Comparison of ENCODE assay signal across 17 cellular contexts in genomic region chr16:14362774-14363371, GRCh38.
DNase-seq lines count a peak whose midpoint lies in the region; ATAC-seq, FAIRE-seq and TF ChIP-seq lines count a peak whose summit lies in the region.
"Had no signal": no experiment of that assay in that cellular context is flagged by ENCODE, and none has a peak within 500 bp of the region (broad histone marks: within the 10 kb centered on the region; RNA-seq: fewer than 3 reads in every experiment).

No MANE protein-coding gene starts in this region.

- no peak for FAIRE-seq in pancreas (lab: Jason Lieb, UNC)
- FAIRE-seq: G401.6 had no signal

- intact Hi-C loops in PC-3 (cut with micrococcal nuclease), result no loop called here
- intact Hi-C loops in esophagus muscularis mucosa (cut with DNase I), result loop anchor here (5.0 kb wide), 1 partner anchor 61 kb away; no protein-coding TSS in a partner anchor
- intact Hi-C loops in pancreas (cut with DNase I), result no loop called here

- peak overlapping the region; percentile 4 for H4K91ac ChIP-seq in trophoblast cell (ENCODE audit: low read depth, low read length)

- H2AK5ac ChIP-seq in trophoblast cell (ENCODE audit: low read length), result no peak overlapping the region

- H3K36me3 ChIP-seq in PC-3 (ENCODE audit: low read depth, low read length) (no peaks in the 10 kb centered on the region), esophagus muscularis mucosa (no peaks in the 10 kb centered on the region), trophoblast cell (ENCODE audit: control insufficient read depth in 1 of 2, insufficient read depth in 2 of 2, low read length in 2 of 2) (no peaks in the 10 kb centered on the region), pancreas (no peaks in the 10 kb centered on the region)
- H3K36me3 ChIP-seq: BE2C, thyroid gland had no signal

- no peak overlapping the region for H3K18ac ChIP-seq in trophoblast cell (ENCODE audit: low read length)

- no peak overlapping the region for H4K12ac ChIP-seq in trophoblast cell (ENCODE audit: low read depth, low read length)

- H3F3A ChIP-seq in PC-3 (ENCODE audit: low read length, unreplicated experiment), result no peaks in the 10 kb centered on the region

- TF ChIP-seq POLR2A in esophagus muscularis mucosa (IDR thresholded peaks at IDR 0.05; ENCODE audit: low read depth), result no peak

- no peak overlapping the region for H3K4ac ChIP-seq in trophoblast cell (ENCODE audit: low read depth, low read length)

- H2AFZ ChIP-seq in PC-3 (ENCODE audit: low read length) (peak overlapping the region; percentile 50; the same call in 1 of the 2 replicates), trophoblast cell (ENCODE audit: insufficient read depth, low read length, poor library complexity) (no peak overlapping the region)

- H3K79me2 ChIP-seq in PC-3 (ENCODE audit: low read length) (no peaks in the 10 kb centered on the region), trophoblast cell (ENCODE audit: control insufficient read depth, insufficient read depth, low read length, poor library complexity) (no peaks in the 10 kb centered on the region)

- H4K8ac ChIP-seq in trophoblast cell (ENCODE audit: low read depth, low read length), result no peak overlapping the region

- peak overlapping the region; percentile 32 for H3K4me3 ChIP-seq in AG04449 (ENCODE audit: low read depth, low read length)
- H3K4me3 ChIP-seq in PC-3 (ENCODE audit: low read length), result no peak overlapping the region
- peak overlapping the region; percentile 33 to 52 (median 44) for H3K4me3 ChIP-seq in esophagus muscularis mucosa
- H3K4me3 ChIP-seq in trophoblast cell (ENCODE audit: low read depth, low read length), result no peak overlapping the region
- no peak overlapping the region for H3K4me3 ChIP-seq in pancreas
- H3K4me3 ChIP-seq: thyroid gland had no signal

- no peak overlapping the region for H3K23ac ChIP-seq in trophoblast cell (ENCODE audit: low read length)

- H3K27me3 ChIP-seq in PC-3 (ENCODE audit: low read length), result no peaks in the 10 kb centered on the region
- H3K27me3 ChIP-seq in esophagus muscularis mucosa, result no peaks in the 10 kb centered on the region
- H3K27me3 ChIP-seq in trophoblast cell (ENCODE audit: insufficient read depth, low read length), result no peaks in the 10 kb centered on the region
- H3K27me3 ChIP-seq in pancreas, result no peaks in the 10 kb centered on the region
- H3K27me3 ChIP-seq: BE2C, thyroid gland had no signal

- no peak overlapping the region for H3K27ac ChIP-seq in PC-3 (ENCODE audit: low read length)
- peak overlapping the region; percentile 54 to 79 (median 74) for H3K27ac ChIP-seq in esophagus muscularis mucosa (replicated peaks in 1 of 4)
- H3K27ac ChIP-seq in trophoblast cell (ENCODE audit: low read depth, low read length), result no peak overlapping the region
- no peak overlapping the region for H3K27ac ChIP-seq in pancreas
- H3K27ac ChIP-seq: thyroid gland had no signal

- no peak overlapping the region for H3K14ac ChIP-seq in trophoblast cell (ENCODE audit: low read length)

- no peak overlapping the region for H2BK5ac ChIP-seq in trophoblast cell (ENCODE audit: low read depth, low read length, poor library complexity)

- H4K20me1 ChIP-seq in PC-3 (ENCODE audit: low read length), result no peaks in the 10 kb centered on the region

- TF ChIP-seq EP300 in esophagus muscularis mucosa (IDR thresholded peaks at IDR 0.05), result no peak

- H3K79me1 ChIP-seq in trophoblast cell (ENCODE audit: low read length), result peaks cover 4% of the 10 kb centered on the region

- TF ChIP-seq CTCF in AG04449 (IDR thresholded peaks at IDR 0.05; ENCODE audit: insufficient read depth, low read length, missing control alignments) (no peak), PC-3 (conservative IDR thresholded peaks at IDR 0.05; ENCODE audit: low read depth, low read length) (no peak), esophagus muscularis mucosa (IDR thresholded peaks at IDR 0.05) (no peak), pancreas (IDR thresholded peaks at IDR 0.05) (no peak)

- H3K4me1 ChIP-seq in PC-3 (ENCODE audit: insufficient read depth, low read length) (peaks cover 22% of the 10 kb centered on the region), esophagus muscularis mucosa (peaks cover 0 to 26% (median 20%) of the 10 kb centered on the region in 4 donors), trophoblast cell (ENCODE audit: control insufficient read depth in 1 of 2, insufficient read depth in 2 of 2, low read length in 2 of 2) (peaks cover 8 to 9% of the 10 kb centered on the region in 2 experiments), pancreas (no peaks in the 10 kb centered on the region)

- H3K4me2 ChIP-seq in PC-3 (ENCODE audit: low read length) (0 out of 2 replicates have a peak overlapping the region, but pooled peaks have one; percentile 39), trophoblast cell (ENCODE audit: low read length) (no peak overlapping the region)

- DNase-seq in AG04449 (ENCODE audit: low read depth, low spot score), result no peak
- DNase-seq in PC-3, result no peak
- DNase-seq in esophagus muscularis mucosa (ENCODE audit: extremely low spot score), result no peak
- DNase-seq in trophoblast cell, result no peak
- DNase-seq in pancreas, result no peak
- DNase-seq in stimulated activated CD4-positive, alpha-beta T cell treated with anti-CD3 and anti-CD28 coated beads, Interleukin-4, amount 100 ng/mL, for 24 hours, result no peak
- DNase-seq: activated CD4-positive, CD25-positive, alpha-beta regulatory T cell; activated T-cell treated with anti-CD3 and anti-CD28 coated beads, Interleukin-2, amount 50 U/mL, for 48 hours; BE2C; KBM-7; mesendoderm; NCI-H1930; NCI-H774 had no signal

- H3K9me2 ChIP-seq in PC-3 (replicated peaks; ENCODE audit: low read length), result no peaks in the 10 kb centered on the region

- no peak overlapping the region for H2BK120ac ChIP-seq in trophoblast cell (ENCODE audit: insufficient read depth, low read length, poor library complexity)

- POLR2A ChIA-PET in AG04449 (lab: Yijun Ruan, JAX) (interaction anchor here (0.8 to 1.8 kb wide), 4 partner anchors 11 to 139 kb away, joined by 3 to 7 read pairs (median 4); no protein-coding TSS in a partner anchor), PC-3 (lab: Charles Lee; ENCODE audit: unreplicated experiment) (interaction anchor here (0.7 kb wide), 1 partner anchor 53 kb away, joined by 7 read pairs; no protein-coding TSS in a partner anchor)

- H3K9me3 ChIP-seq in PC-3 (ENCODE audit: low read length), result no peaks in the 10 kb centered on the region
- no peaks in the 10 kb centered on the region for H3K9me3 ChIP-seq in esophagus muscularis mucosa
- no peaks in the 10 kb centered on the region for H3K9me3 ChIP-seq in trophoblast cell (ENCODE audit: insufficient read depth, low read depth, low read length)
- no peaks in the 10 kb centered on the region for H3K9me3 ChIP-seq in pancreas
- H3K9me3 ChIP-seq: BE2C, thyroid gland had no signal

- WGBS in esophagus muscularis mucosa, result 22% methylated on average over 20 of the region's 20 CpGs
- WGBS in trophoblast cell (ENCODE audit: extremely low coverage, insufficient coverage, insufficient read length), result no CpG with 5 or more reads among the region's 20 CpGs
- WGBS in pancreas, 2 donors, result 82 to 83% methylated on average over 20 of the region's 20 CpGs

- no peak overlapping the region for H2BK12ac ChIP-seq in trophoblast cell (ENCODE audit: low read length)

- BruUV-seq in PC-3 (replicated peaks; lab: Mats Ljungman, UMichigan), result no TSS peak

- CTCF ChIA-PET in AG04449 (lab: Yijun Ruan, JAX), result interaction anchor here (1.2 to 1.4 kb wide), 2 partner anchors 166 to 439 kb away, joined by 3 read pairs; no protein-coding TSS in a partner anchor
- CTCF ChIA-PET in PC-3 (lab: Charles Lee), result no interaction called here

- no peak for ATAC-seq in PC-3
- ATAC-seq in GM21515 (IDR thresholded peaks at IDR 0.05; ENCODE audit: unreplicated experiment), result no peak
- no peak for ATAC-seq in pancreas
- no peak for ATAC-seq in GM21360 (IDR thresholded peaks at IDR 0.05; ENCODE audit: unreplicated experiment)

- H3K9ac ChIP-seq in PC-3 (ENCODE audit: low read length), result no peak overlapping the region
- no peak overlapping the region for H3K9ac ChIP-seq in trophoblast cell (ENCODE audit: low read length)

Comparison
In these comparisons a context has a peak if more than half of its experiments do, and no peak if none do; other contexts are left out.
1. H3K4me3 ChIP-seq: peak in AG04449 (single experiment) and esophagus muscularis mucosa (4 of 4); none in PC-3 (single experiment), trophoblast cell (single experiment) and pancreas (0 of 4).
2. H3K27ac ChIP-seq: peak in esophagus muscularis mucosa (4 of 4); none in PC-3 (single experiment), trophoblast cell (single experiment) and pancreas (0 of 4).